In the genomic region with DNA sequence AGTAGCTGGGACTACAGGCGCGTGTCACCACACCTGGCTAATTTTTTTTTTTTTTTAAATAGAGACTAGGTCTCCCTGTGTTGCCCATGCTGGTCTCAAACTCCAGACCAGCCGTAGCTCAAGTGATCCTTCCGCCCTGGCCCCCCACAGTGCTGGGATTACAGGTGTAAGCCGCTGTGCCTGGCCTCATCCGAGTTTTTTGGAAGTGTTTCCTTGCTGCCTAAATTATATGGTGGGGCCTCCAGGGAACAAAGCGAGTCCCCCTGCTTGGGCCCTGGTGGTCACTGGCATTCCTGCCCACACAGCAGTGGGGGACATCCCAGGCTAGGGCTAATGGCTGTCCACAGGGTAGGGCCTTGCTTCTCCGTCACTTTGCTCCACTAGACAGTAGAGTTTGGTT, we compare ENCODE assay signal across 17 cellular contexts.
"Had no signal": no experiment of that assay in that cellular context is flagged by ENCODE, and none has a peak within 500 bp of the region (broad histone marks: within the 10 kb centered on the region; RNA-seq: fewer than 3 reads in every experiment).

No MANE protein-coding gene starts in this region.

- H3K4me1 ChIP-seq: esophagus muscularis mucosa, foreskin keratinocyte, gastroesophageal sphincter, heart left ventricle, left lung, lower lobe of right lung had no signal

- H3K4me3 ChIP-seq: coronary artery, dorsolateral prefrontal cortex, esophagus muscularis mucosa, gastroesophageal sphincter, heart left ventricle, left lung, lower lobe of right lung, mucosa of descending colon had no signal

- ATAC-seq: foreskin keratinocyte, gastroesophageal sphincter, heart left ventricle, left cardiac atrium, left lung, left ventricle myocardium superior, lower lobe of right lung, mucosa of descending colon had no signal

- H3K36me3 ChIP-seq: esophagus muscularis mucosa, gastroesophageal sphincter, heart left ventricle, left lung, lower lobe of right lung had no signal

- H3K27ac ChIP-seq: coronary artery, dorsolateral prefrontal cortex, esophagus muscularis mucosa, foreskin keratinocyte, gastroesophageal sphincter, heart left ventricle, left lung, lower lobe of right lung had no signal

- H3K27me3 ChIP-seq: foreskin keratinocyte, left lung had no signal

- H3K9me3 ChIP-seq: esophagus muscularis mucosa, gastroesophageal sphincter, heart left ventricle, left lung, lower lobe of right lung, mucosa of descending colon had no signal

- DNase-seq: dermis blood vessel endothelial cell; dorsolateral prefrontal cortex; effector CD4-positive, alpha-beta T cell; effector memory CD4-positive, alpha-beta T cell; foreskin keratinocyte; heart left ventricle; hippocampal formation; left cardiac atrium; left ventricle myocardium superior; lower lobe of right lung; mammary epithelial cell; mesendoderm; mucosa of descending colon had no signal
